In the genomic region with DNA sequence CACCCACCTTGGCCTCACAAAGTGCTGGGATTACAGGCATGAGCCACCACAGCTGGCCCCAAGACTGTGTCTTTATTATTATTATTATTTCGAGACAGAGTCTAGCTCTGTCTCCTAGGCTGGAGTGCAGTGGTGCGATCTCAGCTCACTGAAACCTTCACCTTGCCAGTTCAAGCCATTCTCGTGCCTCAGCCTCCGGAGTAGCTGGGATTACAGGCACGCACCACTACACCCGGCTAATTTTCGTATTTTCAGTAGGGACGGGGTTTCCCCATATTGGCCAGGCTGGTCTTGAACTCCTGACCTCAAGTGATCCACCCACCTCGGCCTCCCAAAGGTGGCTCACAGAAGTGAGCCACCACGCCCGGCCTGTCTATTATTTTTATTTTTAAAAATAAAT, we compare ENCODE assay signal across 1 cellular context.
TF ChIP-seq lines count a peak whose summit lies in the region.

No MANE protein-coding gene starts in this region.

TF ChIP-seq in GM12878, 131 proteins besides CTCF, POLR2A, EP300 and RAD21:
- 0 out of 2 replicates have a peak, but pooled peaks have one; percentile 24 for TF ChIP-seq FOXM1 (IDR thresholded peaks at IDR 0.05; ENCODE audit: low read depth, low read length)
- peak; percentile 13 for TF ChIP-seq SP1 (IDR thresholded peaks at IDR 0.05; ENCODE audit: low read depth, low read length)
- TF ChIP-seq NFIC (IDR thresholded peaks at IDR 0.05; ENCODE audit: low read depth, low read length), result 0 out of 2 replicates have a peak, but pooled peaks have one; percentile 23
- TF ChIP-seq NR2F1 (conservative IDR thresholded peaks at IDR 0.05), result peak; percentile 74
- TF ChIP-seq BHLHE40 (IDR thresholded peaks at IDR 0.05; ENCODE audit: borderline replicate concordance in 1 of 2, low read depth in 2 of 2, low read length in 1 of 2), result peak in 1 of 2 experiments; percentile 57; a peak in 1 of 4 replicates
- 0 out of 2 replicates have a peak, but pooled peaks have one; percentile 14 for TF ChIP-seq RUNX3 (IDR thresholded peaks at IDR 0.05; ENCODE audit: low read length)
- peak; percentile 43; the same call in 1 of the 2 replicates for TF ChIP-seq PAX5 (IDR thresholded peaks at IDR 0.05; ENCODE audit: borderline replicate concordance, low read depth, low read length)
- TF ChIP-seq CREM (IDR thresholded peaks at IDR 0.05; ENCODE audit: low read depth), result 0 out of 2 replicates have a peak, but pooled peaks have one; percentile 18
- TF ChIP-seq, protein P1, sequence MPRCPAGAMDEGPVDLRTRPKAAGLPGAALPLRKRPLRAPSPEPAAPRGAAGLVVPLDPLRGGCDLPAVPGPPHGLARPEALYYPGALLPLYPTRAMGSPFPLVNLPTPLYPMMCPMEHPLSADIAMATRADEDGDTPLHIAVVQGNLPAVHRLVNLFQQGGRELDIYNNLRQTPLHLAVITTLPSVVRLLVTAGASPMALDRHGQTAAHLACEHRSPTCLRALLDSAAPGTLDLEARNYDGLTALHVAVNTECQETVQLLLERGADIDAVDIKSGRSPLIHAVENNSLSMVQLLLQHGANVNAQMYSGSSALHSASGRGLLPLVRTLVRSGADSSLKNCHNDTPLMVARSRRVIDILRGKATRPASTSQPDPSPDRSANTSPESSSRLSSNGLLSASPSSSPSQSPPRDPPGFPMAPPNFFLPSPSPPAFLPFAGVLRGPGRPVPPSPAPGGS (IDR thresholded peaks at IDR 0.05; ENCODE audit: borderline replicate concordance, insufficient read depth, low read depth, low read length, poor library complexity, severe bottlenecking), result peak; percentile 24
- TF ChIP-seq IKZF2 (IDR thresholded peaks at IDR 0.05), result peak in 1 of 2 experiments; percentile 15; a peak in 1 of 4 replicates
- TF ChIP-seq, protein P2, sequence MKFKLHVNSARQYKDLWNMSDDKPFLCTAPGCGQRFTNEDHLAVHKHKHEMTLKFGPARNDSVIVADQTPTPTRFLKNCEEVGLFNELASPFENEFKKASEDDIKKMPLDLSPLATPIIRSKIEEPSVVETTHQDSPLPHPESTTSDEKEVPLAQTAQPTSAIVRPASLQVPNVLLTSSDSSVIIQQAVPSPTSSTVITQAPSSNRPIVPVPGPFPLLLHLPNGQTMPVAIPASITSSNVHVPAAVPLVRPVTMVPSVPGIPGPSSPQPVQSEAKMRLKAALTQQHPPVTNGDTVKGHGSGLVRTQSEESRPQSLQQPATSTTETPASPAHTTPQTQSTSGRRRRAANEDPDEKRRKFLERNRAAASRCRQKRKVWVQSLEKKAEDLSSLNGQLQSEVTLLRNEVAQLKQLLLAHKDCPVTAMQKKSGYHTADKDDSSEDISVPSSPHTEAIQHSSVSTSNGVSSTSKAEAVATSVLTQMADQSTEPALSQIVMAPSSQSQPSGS (IDR thresholded peaks at IDR 0.05; ENCODE audit: low read length), result 0 out of 2 replicates have a peak, but pooled peaks have one; percentile 21
TF ChIP-seq in GM12878: peak in this region for 11; not testable (repeated sequence) for 120.
